Comparison of ENCODE assay signal across 13 cellular contexts in the genomic region with DNA sequence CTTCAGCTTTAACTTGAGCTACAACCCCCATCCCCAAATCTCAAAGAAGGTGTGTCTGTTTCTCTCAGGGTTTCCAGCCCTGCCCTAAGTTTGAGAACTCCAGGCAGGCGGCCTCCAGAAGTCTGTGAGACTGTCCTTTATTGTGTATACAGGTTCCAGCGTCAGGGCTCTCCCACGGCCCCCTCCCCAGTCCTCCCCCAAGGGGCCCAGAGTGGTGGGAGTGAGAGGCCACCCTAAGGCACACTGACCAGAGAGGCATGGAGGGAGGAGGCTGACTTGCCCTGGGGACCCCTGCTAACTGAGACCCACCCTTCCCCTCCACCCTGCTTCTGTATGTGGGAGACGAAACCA. TPM values are rescaled to one million over a fixed set of nuclear protein-coding genes. Genes with fewer than 3 reads are reported as not detected.
DNase-seq lines count a peak whose midpoint lies in the region; ATAC-seq and TF ChIP-seq lines count a peak whose summit lies in the region.
"Had no signal": no experiment of that assay in that cellular context is flagged by ENCODE, and none has a peak within 500 bp of the region (broad histone marks: within the 10 kb centered on the region; RNA-seq: fewer than 3 reads in every experiment).

No MANE protein-coding gene starts in this region.

- no peak for TF ChIP-seq POLR2A in transverse colon (IDR thresholded peaks at IDR 0.05)

- intact Hi-C loops in transverse colon (cut with DNase I; ENCODE audit: low total_unique reads) = no loop called here

- H3K4me3 Mint-ChIP-seq in activated naive CD8-positive, alpha-beta T cell = peak overlapping the region; percentile 43
- no peak overlapping the region for H3K4me3 Mint-ChIP-seq in activated naive CD8-positive, alpha-beta T cell treated with anti-CD3 and anti-CD28 coated beads, Interleukin-2, amount 50 U/mL, for 24 hours
- H3K4me3 Mint-ChIP-seq in nephron progenitor cell = peak overlapping the region; percentile 30

- no peak for ATAC-seq in activated naive CD8-positive, alpha-beta T cell treated with anti-CD3 and anti-CD28 coated beads, Interleukin-2, amount 50 U/mL, for 24 hours

- no peaks in the 10 kb centered on the region for H3K36me3 Mint-ChIP-seq in activated naive CD8-positive, alpha-beta T cell
- H3K36me3 Mint-ChIP-seq in activated naive CD8-positive, alpha-beta T cell treated with anti-CD3 and anti-CD28 coated beads, Interleukin-2, amount 50 U/mL, for 24 hours (ENCODE audit: low read depth) = no peaks in the 10 kb centered on the region
- H3K36me3 Mint-ChIP-seq in nephron progenitor cell (ENCODE audit: low read depth) = no peaks in the 10 kb centered on the region

- no peaks in the 10 kb centered on the region for H3K9me3 ChIP-seq in esophagus (ENCODE audit: control insufficient read depth in 2 of 2, insufficient read depth in 1 of 2, low read depth in 1 of 2, low read length in 1 of 2)
- H3K9me3 ChIP-seq in transverse colon = no peaks in the 10 kb centered on the region

- H3K27me3 ChIP-seq in esophagus (ENCODE audit: control insufficient read depth in 1 of 2, insufficient read depth in 2 of 2, low read length in 2 of 2) (no peaks in the 10 kb centered on the region), transverse colon (no peaks in the 10 kb centered on the region)

- H3K4me3 ChIP-seq in esophagus (ENCODE audit: low read depth in 1 of 2, low read length in 2 of 2) (no peak overlapping the region), transverse colon (peak overlapping the region in 1 of 4 donors; percentile 53)

- H3K9me3 Mint-ChIP-seq in activated naive CD8-positive, alpha-beta T cell (ENCODE audit: low read depth) = no peaks in the 10 kb centered on the region
- H3K9me3 Mint-ChIP-seq in activated naive CD8-positive, alpha-beta T cell treated with anti-CD3 and anti-CD28 coated beads, Interleukin-2, amount 50 U/mL, for 24 hours = no peaks in the 10 kb centered on the region
- H3K9me3 Mint-ChIP-seq in nephron progenitor cell = no peaks in the 10 kb centered on the region
- H3K9me3 Mint-ChIP-seq: activated naive CD4-positive, alpha-beta T cell treated with anti-CD3 and anti-CD28 coated beads for 36 hours had no signal

- DNase-seq in activated naive CD8-positive, alpha-beta T cell treated with anti-CD3 and anti-CD28 coated beads, Interleukin-2, amount 50 U/mL, for 24 hours = no peak
- DNase-seq in nephron progenitor cell (no peak), transverse colon (no peak), GM10266 (ENCODE audit: extremely low spot score) (no peak), foreskin melanocyte (no peak), DMS153 treated with DMSO at 0.1 percent for 48 hours (lab: John Stamatoyannopoulos, UW; ENCODE audit: unreplicated experiment) (no peak)
- DNase-seq: NCI-H1417 had no signal

- H3K27me3 Mint-ChIP-seq in activated naive CD8-positive, alpha-beta T cell = no peaks in the 10 kb centered on the region
- H3K27me3 Mint-ChIP-seq in activated naive CD8-positive, alpha-beta T cell treated with anti-CD3 and anti-CD28 coated beads, Interleukin-2, amount 50 U/mL, for 24 hours = peaks cover 8% of the 10 kb centered on the region
- peaks cover 16% of the 10 kb centered on the region for H3K27me3 Mint-ChIP-seq in nephron progenitor cell (ENCODE audit: low read depth, poor library complexity)

- no peaks in the 10 kb centered on the region for H3K36me3 ChIP-seq in esophagus (ENCODE audit: control insufficient read depth in 2 of 2, insufficient read depth in 2 of 2, low read length in 1 of 2)
- H3K36me3 ChIP-seq in transverse colon = no peaks in the 10 kb centered on the region

- in situ Hi-C loops in transverse colon (cut with MboI; ENCODE audit: low pct_ligation_motif_present in 1 of 4, low pct_unique_long_range_greater_than_20kb in 1 of 4, low sequenced_read_pairs in 3 of 4) = loop anchor here in 1 of 4 donors (5.0 kb wide), 1 partner anchor 33 kb away; no protein-coding TSS in a partner anchor

- H3K27ac Mint-ChIP-seq in activated naive CD8-positive, alpha-beta T cell = no peak overlapping the region
- H3K27ac Mint-ChIP-seq in activated naive CD8-positive, alpha-beta T cell treated with anti-CD3 and anti-CD28 coated beads, Interleukin-2, amount 50 U/mL, for 24 hours = no peak overlapping the region
- H3K27ac Mint-ChIP-seq in nephron progenitor cell = no peak overlapping the region
- H3K27ac Mint-ChIP-seq: activated naive CD4-positive, alpha-beta T cell treated with anti-CD3 and anti-CD28 coated beads for 36 hours had no signal

- TF ChIP-seq EP300 in transverse colon (IDR thresholded peaks at IDR 0.05; ENCODE audit: low read depth) = no peak

- 59 to 62% methylated on average over 4 of the region's 4 CpGs for WGBS in esophagus, 2 donors
- WGBS in transverse colon (ENCODE audit: low coverage in 1 of 2), 2 donors = 50% methylated on average over 4 of the region's 4 CpGs; no CpG with 5 or more reads in 1 of the 2 donors

- no peak for TF ChIP-seq CTCF in nephron progenitor cell (IDR thresholded peaks at IDR 0.05)
- no peak for TF ChIP-seq CTCF in transverse colon (IDR thresholded peaks at IDR 0.05)
- TF ChIP-seq CTCF in GM10266 (IDR thresholded peaks at IDR 0.05; ENCODE audit: control insufficient read depth, insufficient read depth, low read depth, missing control alignments) = no peak

- peaks cover 3 to 14% of the 10 kb centered on the region in 2 donors for H3K4me1 ChIP-seq in esophagus (ENCODE audit: control insufficient read depth in 2 of 2, insufficient read depth in 2 of 2, low read length in 1 of 2)
- H3K4me1 ChIP-seq in transverse colon = peaks cover 31 to 41% (median 36%) of the 10 kb centered on the region in 4 donors

- peaks cover 4% of the 10 kb centered on the region for H3K4me1 Mint-ChIP-seq in activated naive CD8-positive, alpha-beta T cell (ENCODE audit: low read depth)
- H3K4me1 Mint-ChIP-seq in activated naive CD8-positive, alpha-beta T cell treated with anti-CD3 and anti-CD28 coated beads, Interleukin-2, amount 50 U/mL, for 24 hours = peaks cover 24% of the 10 kb centered on the region
- peaks cover 42% of the 10 kb centered on the region for H3K4me1 Mint-ChIP-seq in nephron progenitor cell

- H3K27ac ChIP-seq in esophagus (ENCODE audit: low read depth in 2 of 2, low read length in 1 of 2) (peak overlapping the region; percentile 45 to 78), transverse colon (peak overlapping the region; percentile 83 to 92 (median 87))

RNA-seq across cellular contexts. Expression of a gene that starts 4.0 kb away (rescaled TPM):
- 10 to 100 TPM in 1 of 2 donors, 1 to 10 TPM in 1; 6.6 to 21.7 TPM for polyA plus RNA-seq in esophagus
- total RNA-seq in transverse colon = 10 to 100 TPM in 2 of 4 donors, 1 to 10 TPM in 2; 6.0 to 63.1 (median 9.2) TPM
- total RNA-seq: activated naive CD4-positive, alpha-beta T cell treated with anti-CD3 and anti-CD28 coated beads for 36 hours; dermis blood vessel endothelial cell; glomerular endothelial cell had no signal

RNA-seq across cellular contexts. Expression of a gene that starts 8.0 kb away (rescaled TPM):
- under 1 TPM; 0.04 to 0.06 TPM for polyA plus RNA-seq in esophagus
- total RNA-seq in transverse colon = 10 to 100 TPM in 1 of 4 donors, under 1 TPM in 2, not detected in 1; 0.68 to 21.7 (median 0.79) TPM
- total RNA-seq: activated naive CD4-positive, alpha-beta T cell treated with anti-CD3 and anti-CD28 coated beads for 36 hours; dermis blood vessel endothelial cell; glomerular endothelial cell had no signal

RNA-seq across cellular contexts. Expression of a gene that starts 9.8 kb away (rescaled TPM):
- polyA plus RNA-seq in esophagus = not detected
- total RNA-seq in transverse colon = not detected
- total RNA-seq: activated naive CD4-positive, alpha-beta T cell treated with anti-CD3 and anti-CD28 coated beads for 36 hours; glomerular endothelial cell; mesenteric fat pad had no signal

RNA-seq across cellular contexts. Expression of a gene that starts 29.7 kb away (rescaled TPM):
- polyA plus RNA-seq in esophagus = under 1 TPM in 1 of 2 donors, not detected in 1; 0.06 TPM
- total RNA-seq in transverse colon = 1 to 10 TPM in 1 of 4 donors, under 1 TPM in 1, not detected in 2; 0.48 to 1.1 TPM
- total RNA-seq: activated naive CD4-positive, alpha-beta T cell treated with anti-CD3 and anti-CD28 coated beads for 36 hours; glomerular endothelial cell had no signal

RNA-seq across cellular contexts. Expression of a gene that starts 38.0 kb away (rescaled TPM):
- 10 to 100 TPM; 27.8 to 41.7 TPM for polyA plus RNA-seq in esophagus
- 100 to 1,000 TPM in 1 of 4 donors, 10 to 100 TPM in 3; 33.3 to 113 (median 50.5) TPM for total RNA-seq in transverse colon
